8 cellular contexts compared by ENCODE assay signal in genomic region chr5:180860273-180860886, GRCh38. TPM values are rescaled to one million over a fixed set of nuclear protein-coding genes. Genes with fewer than 3 reads are reported as not detected.
DNase-seq lines count a peak whose midpoint lies in the region; ATAC-seq and TF ChIP-seq lines count a peak whose summit lies in the region.

No MANE protein-coding gene starts in this region.

- H2AFZ ChIP-seq in H9 (ENCODE audit: low read length) = peak overlapping the region; percentile 81

- peaks cover 4% of the 10 kb centered on the region for H3K27me3 Mint-ChIP-seq in activated CD4-positive, alpha-beta T cell treated with anti-CD3 and anti-CD28 coated beads, Interleukin-2, amount 10 ng/mL, durations not matched to agents 24 days and 14 days
- no peaks in the 10 kb centered on the region; the same call in 1 of the 2 replicates for H3K27me3 Mint-ChIP-seq in H9 (ENCODE audit: low read depth)

- intact Hi-C loops in activated CD4-positive, alpha-beta T cell treated with anti-CD3 and anti-CD28 coated beads, Interleukin-2, amount 10 ng/mL, durations not matched to agents 24 days and 14 days (cut with micrococcal nuclease) = loop anchor here (1.0 to 10.0 kb wide), 3 partner anchors 46 to 404 kb away; partner anchors contain the start of gene TRIM52

- no peak overlapping the region for H2BK15ac ChIP-seq in H9 (ENCODE audit: low read depth, low read length)

- peaks cover 2% of the 10 kb centered on the region for H3K23me2 ChIP-seq in H9 (ENCODE audit: insufficient read length, low read depth, low read length, poor library complexity, severe bottlenecking)

- H3K36me3 Mint-ChIP-seq in activated CD4-positive, alpha-beta T cell treated with anti-CD3 and anti-CD28 coated beads, Interleukin-2, amount 10 ng/mL, durations not matched to agents 24 days and 14 days (ENCODE audit: low read depth) = peaks cover 29% of the 10 kb centered on the region
- H3K36me3 Mint-ChIP-seq in H9 (ENCODE audit: insufficient read depth in 1 of 3, low read depth in 3 of 3) = peaks cover 27 to 29% (median 28%) of the 10 kb centered on the region in 3 experiments

- no peaks in the 10 kb centered on the region for H3K4me1 ChIP-seq in H9 (ENCODE audit: insufficient read depth, low read length)

- peaks cover 15% of the 10 kb centered on the region for H3K79me1 ChIP-seq in H9 (ENCODE audit: insufficient read depth, low read depth, low read length, poor library complexity, severe bottlenecking)

- H3K4ac ChIP-seq in H9 (ENCODE audit: low read depth, low read length) = no peak overlapping the region

- no peak overlapping the region for H2BK120ac ChIP-seq in H9 (ENCODE audit: low read depth, low read length, poor library complexity, severe bottlenecking)

- no peak overlapping the region for H2BK5ac ChIP-seq in H9 (ENCODE audit: insufficient read length, low read length)

- H3K56ac ChIP-seq in H9 (ENCODE audit: insufficient read length, low read depth, low read length) = no peak overlapping the region

- peak overlapping the region; percentile 93 for H3K18ac ChIP-seq in H9 (ENCODE audit: insufficient read length, low read depth, low read length)

- no peak for DNase-seq in activated CD4-positive, alpha-beta T cell treated with anti-CD3 and anti-CD28 coated beads, Interleukin-2, amount 10 ng/mL, durations not matched to agents 24 days and 14 days
- DNase-seq in activated CD4-positive, alpha-beta T cell treated with anti-CD3 and anti-CD28 coated beads for 1 hour = no peak
- DNase-seq in H9 = peak; percentile 81
- DNase-seq in LNCaP clone FGC (ENCODE audit: low read depth) = peak; percentile 31
- DNase-seq in T follicular helper cell (ENCODE audit: low read depth) = peak; percentile 25
- DNase-seq in medulla oblongata (ENCODE audit: extremely low spot score) = peak; percentile 21
- no peak for DNase-seq in stimulated activated naive CD8-positive, alpha-beta T cell treated with anti-CD3 and anti-CD28 coated beads, Interleukin-15, Interleukin-2, amounts not matched to agents 100 U/mL and 50 U/mL, for 24 hours

- H4K91ac ChIP-seq in H9 (ENCODE audit: insufficient read length, low read depth, low read length) = no peak overlapping the region

- peak overlapping the region; percentile 84 for H3K27ac ChIP-seq in H9 (ENCODE audit: insufficient read length, low read depth, low read length)
- H3K27ac ChIP-seq in cingulate gyrus (ENCODE audit: low read depth, low read length) = peak overlapping the region; percentile 81

- no peak overlapping the region for H2BK20ac ChIP-seq in H9 (ENCODE audit: low read depth, low read length, poor library complexity, severe bottlenecking)

- ATAC-seq in stimulated activated naive CD8-positive, alpha-beta T cell treated with anti-CD3 and anti-CD28 coated beads, Interleukin-15, Interleukin-2, amounts not matched to agents 100 U/mL and 50 U/mL, for 24 hours = peak; percentile 76

- WGBS in H9 (ENCODE audit: extremely low coverage, insufficient read length, low lambda C conversion rate) = no CpG with 5 or more reads among the region's 18 CpGs

- no peak overlapping the region for H2AK5ac ChIP-seq in H9 (ENCODE audit: insufficient read length, low read length)

- TF ChIP-seq CTCF in H9 (conservative IDR thresholded peaks at IDR 0.05) (peak; percentile 41; the same call in 2 of the 3 replicates), LNCaP clone FGC (IDR thresholded peaks at IDR 0.05; ENCODE audit: control insufficient read depth, extremely low read depth, insufficient read depth) (peak; percentile 42; the same call in 1 of the 2 replicates)

- no peaks in the 10 kb centered on the region for H3K9me3 ChIP-seq in H9 (ENCODE audit: control insufficient read depth, low read depth, low read length)

- H4K5ac ChIP-seq in H9 (ENCODE audit: insufficient read length, low read depth, low read length) = no peak overlapping the region

- H3K79me2 ChIP-seq in H9 (ENCODE audit: insufficient read depth, low read length) = peaks cover 3% of the 10 kb centered on the region; the same call in 1 of the 2 replicates

- peak overlapping the region; percentile 94 for H3K27ac Mint-ChIP-seq in activated CD4-positive, alpha-beta T cell treated with anti-CD3 and anti-CD28 coated beads, Interleukin-2, amount 10 ng/mL, durations not matched to agents 24 days and 14 days
- H3K27ac Mint-ChIP-seq in H9 = peak overlapping the region; percentile 96 to 98 (median 97)

- no peaks in the 10 kb centered on the region for H4K20me1 ChIP-seq in H9 (ENCODE audit: control insufficient read depth, insufficient read depth, insufficient read length)

- no peak overlapping the region for H3T11ph ChIP-seq in H9 (ENCODE audit: low read length)

- peaks cover 5% of the 10 kb centered on the region for H3K9me3 Mint-ChIP-seq in activated CD4-positive, alpha-beta T cell treated with anti-CD3 and anti-CD28 coated beads, Interleukin-2, amount 10 ng/mL, durations not matched to agents 24 days and 14 days
- H3K9me3 Mint-ChIP-seq in H9 = peaks cover 0 to 4% of the 10 kb centered on the region in 2 experiments; a peak in 3 of 5 replicates

- H3K14ac ChIP-seq in H9 (ENCODE audit: insufficient read depth, low read length) = peak overlapping the region; percentile 92; the same call in 1 of the 2 replicates

- peak overlapping the region; percentile 89 for H3K4me2 ChIP-seq in H9 (ENCODE audit: insufficient read depth, insufficient read length, low read length)

- peak overlapping the region; percentile 74 for H4K8ac ChIP-seq in H9 (replicated peaks; ENCODE audit: insufficient read length, low read depth, low read length)

- peak overlapping the region; percentile 91 for H3K4me3 Mint-ChIP-seq in activated CD4-positive, alpha-beta T cell treated with anti-CD3 and anti-CD28 coated beads, Interleukin-2, amount 10 ng/mL, durations not matched to agents 24 days and 14 days
- peak overlapping the region; percentile 91 to 97 for H3K4me3 Mint-ChIP-seq in H9

- H3K27me3 ChIP-seq in H9 (ENCODE audit: insufficient read depth, low read length) = no peaks in the 10 kb centered on the region

- H3K4me3 ChIP-seq in LNCaP clone FGC (ENCODE audit: low read depth, low read length) = peak overlapping the region; percentile 95

- H3K23ac ChIP-seq in H9 (ENCODE audit: insufficient read length, low read depth, low read length) = no peak overlapping the region

- H2BK12ac ChIP-seq in H9 (ENCODE audit: insufficient read length, low read depth, low read length) = no peak overlapping the region

- H3K9ac ChIP-seq in H9 (ENCODE audit: extremely low read depth, insufficient read length, low read length) = peak overlapping the region; percentile 84

- H3K4me1 Mint-ChIP-seq in activated CD4-positive, alpha-beta T cell treated with anti-CD3 and anti-CD28 coated beads, Interleukin-2, amount 10 ng/mL, durations not matched to agents 24 days and 14 days = peaks cover 15% of the 10 kb centered on the region
- H3K4me1 Mint-ChIP-seq in H9 = peaks cover 13 to 14% of the 10 kb centered on the region in 2 experiments

RNA-seq across cellular contexts. Expression of gene ZFP62, which starts 0.7 kb away (rescaled TPM):
- total RNA-seq in activated CD4-positive, alpha-beta T cell treated with anti-CD3 and anti-CD28 coated beads, Interleukin-2, amount 10 ng/mL, durations not matched to agents 24 days and 14 days = 26.7 and 28.0 TPM in 2 replicates
- total RNA-seq in H9 (2021) = 16.2 and 19.6 TPM in 2 replicates

RNA-seq across cellular contexts. Expression of gene BTNL8, which starts 38.6 kb away (rescaled TPM):
- 0.21 TPM in 1 of 2 replicates, not detected in the other for total RNA-seq in activated CD4-positive, alpha-beta T cell treated with anti-CD3 and anti-CD28 coated beads, Interleukin-2, amount 10 ng/mL, durations not matched to agents 24 days and 14 days
- total RNA-seq in H9 (2021) = 0.13 and 0.26 TPM in 2 replicates

RNA-seq across cellular contexts. Expression of gene MGAT1, which starts 57.8 kb away (rescaled TPM):
- total RNA-seq in activated CD4-positive, alpha-beta T cell treated with anti-CD3 and anti-CD28 coated beads, Interleukin-2, amount 10 ng/mL, durations not matched to agents 24 days and 14 days = 119 and 122 TPM in 2 replicates
- total RNA-seq in H9 (2021) = 72.2 and 72.7 TPM in 2 replicates

Comparison
In these comparisons a context has a peak if more than half of its experiments do, and no peak if none do; other contexts are left out.
1. DNase-seq: peak in H9 (single experiment), LNCaP clone FGC (single experiment), T follicular helper cell (single experiment) and medulla oblongata (single experiment); none in activated CD4-positive, alpha-beta T cell treated with anti-CD3 and anti-CD28 coated beads, Interleukin-2, amount 10 ng/mL, durations not matched to agents 24 days and 14 days (single experiment), activated CD4-positive, alpha-beta T cell treated with anti-CD3 and anti-CD28 coated beads for 1 hour (single experiment) and stimulated activated naive CD8-positive, alpha-beta T cell treated with anti-CD3 and anti-CD28 coated beads, Interleukin-15, Interleukin-2, amounts not matched to agents 100 U/mL and 50 U/mL, for 24 hours (single experiment).